In the genomic region with DNA sequence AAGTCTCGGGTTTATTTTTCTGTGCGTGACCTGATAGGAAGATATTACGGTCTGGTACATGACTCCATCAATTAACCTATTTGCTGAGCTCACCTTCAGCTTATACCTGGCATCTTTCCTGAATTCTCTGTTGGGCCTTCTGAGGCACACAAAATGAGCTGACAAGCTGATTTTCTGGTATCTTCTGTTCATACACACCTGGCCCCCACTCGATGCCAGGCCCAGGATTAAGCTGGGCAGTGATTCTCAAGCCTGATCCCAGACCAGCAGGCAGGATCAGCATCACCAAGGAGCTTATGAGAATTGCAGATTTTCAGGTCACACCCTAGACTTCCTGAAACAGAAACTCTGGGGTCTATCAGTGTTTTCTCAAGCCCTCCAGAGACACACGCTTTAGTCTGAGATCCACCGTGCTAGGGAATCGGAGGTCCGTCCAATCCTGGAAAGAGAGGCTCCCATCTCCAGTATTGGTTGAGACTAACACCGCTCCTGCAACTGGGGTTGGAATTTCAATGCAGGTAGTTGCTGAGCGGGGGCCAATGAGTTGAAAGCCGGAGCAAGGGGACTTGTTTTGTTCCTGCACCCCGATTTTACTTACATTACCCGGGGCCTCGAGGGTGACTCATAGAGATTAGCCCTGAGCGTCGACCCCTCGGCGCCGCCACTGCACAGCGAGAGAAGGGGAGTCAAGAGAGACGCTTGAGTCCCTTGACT, we compare ENCODE assay signal across 8 cellular contexts. TPM values are rescaled to one million over a fixed set of nuclear protein-coding genes. Genes with fewer than 3 reads are reported as not detected.
DNase-seq lines count a peak whose midpoint lies in the region; ATAC-seq, FAIRE-seq and TF ChIP-seq lines count a peak whose summit lies in the region.

No MANE protein-coding gene starts in this region.

- peak overlapping the region; percentile 50 for H3K4me2 ChIP-seq in mesenchymal stem cell (ENCODE audit: low read length, poor library complexity, severe bottlenecking)

- H2BK15ac ChIP-seq in mesenchymal stem cell (ENCODE audit: low read depth, poor library complexity, severe bottlenecking): peak overlapping the region; percentile 96

- DNase-seq in GM12892 (ENCODE audit: insufficient read length) (peak; percentile 5), caudate nucleus (lab: John Stamatoyannopoulos, UW) (peak in 3 of 61 donors; percentile 10 to 65 (median 62)), mesenchymal stem cell (no peak), vagina (ENCODE audit: extremely low spot score in 2 of 2) (peak in 1 of 2 donors; percentile 93), DMS153 (lab: John Stamatoyannopoulos, UW) (no peak), GM19238 (ENCODE audit: insufficient read length, low spot score) (no peak)
- no peak for DNase-seq in stimulated activated CD4-positive, alpha-beta T cell treated with anti-CD3 and anti-CD28 coated beads, Interleukin-15, amount 100 ng/mL, for 24 hours

- H3K79me1 ChIP-seq in mesenchymal stem cell (replicated peaks; ENCODE audit: low read length, poor library complexity, severe bottlenecking): peaks cover 4% of the 10 kb centered on the region

- H3K27me3 ChIP-seq in mesenchymal stem cell (ENCODE audit: control insufficient read depth in 1 of 2, insufficient read depth in 1 of 2, low read length in 2 of 2) (no peaks in the 10 kb centered on the region), vagina (no peaks in the 10 kb centered on the region)

- H3K4me3 ChIP-seq in mesenchymal stem cell (ENCODE audit: insufficient read depth in 1 of 2, low read depth in 1 of 2, low read length in 2 of 2) (peak overlapping the region; percentile 57 to 98), vagina (peak overlapping the region; percentile 68 to 71)

- 35% methylated on average over 21 of the region's 21 CpGs for WGBS in mesenchymal stem cell

- no peaks in the 10 kb centered on the region for H3K9me3 ChIP-seq in mesenchymal stem cell (ENCODE audit: control insufficient read depth, low read length)
- no peaks in the 10 kb centered on the region for H3K9me3 ChIP-seq in vagina

- no peak overlapping the region for H2BK12ac ChIP-seq in mesenchymal stem cell (ENCODE audit: low read length in 2 of 2)

- H3K4me1 ChIP-seq in mesenchymal stem cell (ENCODE audit: control insufficient read depth, insufficient read depth, low read depth, low read length): peaks cover 6% of the 10 kb centered on the region
- peaks cover 33% of the 10 kb centered on the region for H3K4me1 ChIP-seq in vagina

- H3K23ac ChIP-seq in mesenchymal stem cell (ENCODE audit: low read length in 2 of 2): peak overlapping the region in 1 of 2 experiments; percentile 64

- TF ChIP-seq POLR2A in GM12892 (IDR thresholded peaks at IDR 0.05; ENCODE audit: low read depth, low read length): no peak
- no peak for TF ChIP-seq POLR2A in vagina (IDR thresholded peaks at IDR 0.05)

- peak overlapping the region in 1 of 2 experiments; percentile 4 for H3K14ac ChIP-seq in mesenchymal stem cell (ENCODE audit: low read length in 2 of 2)

- H2BK120ac ChIP-seq in mesenchymal stem cell (ENCODE audit: low read depth, low read length): peak overlapping the region; percentile 62

- no peak overlapping the region for H2AK5ac ChIP-seq in mesenchymal stem cell (ENCODE audit: low read length, severe bottlenecking)

- H3K36me3 ChIP-seq in mesenchymal stem cell (ENCODE audit: control insufficient read depth in 1 of 2, insufficient read depth in 2 of 2, low read depth in 1 of 2, low read length in 2 of 2) (peaks cover 5 to 31% of the 10 kb centered on the region in 2 experiments), vagina (peaks cover 0 to 28% of the 10 kb centered on the region in 2 donors)

- peak overlapping the region; percentile 80 to 95 for H3K18ac ChIP-seq in mesenchymal stem cell (ENCODE audit: low read depth in 1 of 2, low read length in 2 of 2)

- no peak for FAIRE-seq in GM12892 (lab: Jason Lieb, UNC)

- peak overlapping the region; percentile 57 for H4K91ac ChIP-seq in mesenchymal stem cell (ENCODE audit: low read length)

- intact Hi-C loops in vagina (cut with DNase I): no loop called here

- peak overlapping the region; percentile 66 for H2AFZ ChIP-seq in mesenchymal stem cell (ENCODE audit: low read depth, low read length)

- H4K8ac ChIP-seq in mesenchymal stem cell (ENCODE audit: low read length): peak overlapping the region; percentile 91

- no peak for TF ChIP-seq CTCF in vagina (IDR thresholded peaks at IDR 0.05)

- ATAC-seq in HG03432 (IDR thresholded peaks at IDR 0.05; ENCODE audit: unreplicated experiment): peak; percentile 2

- H3K27ac ChIP-seq in caudate nucleus (ENCODE audit: low read depth, low read length) (peak overlapping the region; percentile 72), mesenchymal stem cell (ENCODE audit: low read length, poor library complexity, severe bottlenecking) (peak overlapping the region; percentile 59), vagina (peak overlapping the region; percentile 90)

- no peak overlapping the region for H2BK5ac ChIP-seq in mesenchymal stem cell (ENCODE audit: low read depth, low read length, poor library complexity, severe bottlenecking)

- H3K9ac ChIP-seq in mesenchymal stem cell (ENCODE audit: low read length): peak overlapping the region; percentile 99

- peak overlapping the region; percentile 86 to 94 for H3K4ac ChIP-seq in mesenchymal stem cell (ENCODE audit: low read depth in 1 of 2, low read length in 2 of 2)

RNA-seq across cellular contexts. Expression of a gene that starts 0.6 kb away (rescaled TPM):
- polyA plus RNA-seq in GM12892 (2012; ENCODE audit: missing spikeins): 52.2 TPM
- 80.8 TPM for polyA plus RNA-seq in mesenchymal stem cell (2013, experiment 1 of 2)
- polyA plus RNA-seq in mesenchymal stem cell (2013, experiment 2 of 2): 72.8 TPM
- 18.9 TPM for total RNA-seq in vagina
